ENCODE assay signal across 22 cellular contexts in genomic region chr1:200965111-200965510, GRCh38. TPM values are rescaled to one million over a fixed set of nuclear protein-coding genes. Genes with fewer than 3 reads are reported as not detected.
DNase-seq lines count a peak whose midpoint lies in the region; ATAC-seq and TF ChIP-seq lines count a peak whose summit lies in the region.
"Had no signal": no experiment of that assay in that cellular context is flagged by ENCODE, and none has a peak within 500 bp of the region (broad histone marks: within the 10 kb centered on the region; RNA-seq: fewer than 3 reads in every experiment).

No MANE protein-coding gene starts in this region.

- no peak overlapping the region for H3K9ac ChIP-seq in neuronal stem cell (ENCODE audit: low read depth, low read length, poor library complexity)

- no peak for TF ChIP-seq POLR2A in Peyer's patch (IDR thresholded peaks at IDR 0.05)

- POLR2A ChIA-PET in CD8-positive, alpha-beta T cell (lab: Charles Lee) = no interaction called here

- H3K27me3 Mint-ChIP-seq in CD8-positive, alpha-beta T cell (ENCODE audit: low read depth) = no peaks in the 10 kb centered on the region
- H3K27me3 Mint-ChIP-seq in effector memory CD8-positive, alpha-beta T cell = no peaks in the 10 kb centered on the region

- H3K79me1 ChIP-seq in neuronal stem cell (ENCODE audit: low read depth, low read length) = no peaks in the 10 kb centered on the region

- H3K4me1 ChIP-seq in CD8-positive, alpha-beta T cell (ENCODE audit: insufficient read depth, low read length) = no peaks in the 10 kb centered on the region
- H3K4me1 ChIP-seq in neuronal stem cell (ENCODE audit: control insufficient read depth in 2 of 2, insufficient read depth in 1 of 2, low read depth in 1 of 2, low read length in 2 of 2) (peaks cover 4% of the 10 kb centered on the region in 2 donors), Peyer's patch (no peaks in the 10 kb centered on the region)

- no peak overlapping the region for H2BK5ac ChIP-seq in neuronal stem cell (ENCODE audit: low read length)

- no peak for ATAC-seq in CD8-positive, alpha-beta T cell
- no peak for ATAC-seq in effector memory CD8-positive, alpha-beta T cell (replicated peaks)
- no peak for ATAC-seq in HG03196 (IDR thresholded peaks at IDR 0.05; ENCODE audit: unreplicated experiment)
- ATAC-seq: HepG2, K562 had no signal

- no peaks in the 10 kb centered on the region for H3K9me3 Mint-ChIP-seq in CD8-positive, alpha-beta T cell
- H3K9me3 Mint-ChIP-seq in effector memory CD8-positive, alpha-beta T cell = no peaks in the 10 kb centered on the region
- H3K9me3 Mint-ChIP-seq: HFFc6 had no signal

- no peak overlapping the region for H2BK120ac ChIP-seq in neuronal stem cell (ENCODE audit: low read depth, low read length)

- H3K4me2 ChIP-seq in neuronal stem cell (ENCODE audit: insufficient read depth, low read length, poor library complexity, severe bottlenecking) = no peak overlapping the region
- H3K4me2 ChIP-seq: PC-9 had no signal

- H2BK12ac ChIP-seq in neuronal stem cell (ENCODE audit: low read length) = no peak overlapping the region

- H4K91ac ChIP-seq in neuronal stem cell (ENCODE audit: low read depth, low read length, poor library complexity) = no peak overlapping the region

- no peak overlapping the region for H3K4me3 Mint-ChIP-seq in CD8-positive, alpha-beta T cell
- no peak overlapping the region for H3K4me3 Mint-ChIP-seq in effector memory CD8-positive, alpha-beta T cell
- H3K4me3 Mint-ChIP-seq: HFFc6 had no signal

- no peak overlapping the region for H3K23ac ChIP-seq in neuronal stem cell (ENCODE audit: low read depth, low read length, poor library complexity)

- H3K9me3 ChIP-seq in CD8-positive, alpha-beta T cell (ENCODE audit: low read length) = no peaks in the 10 kb centered on the region
- H3K9me3 ChIP-seq in neuronal stem cell (replicated peaks in 1 of 2; ENCODE audit: control insufficient read depth in 2 of 2, insufficient read depth in 1 of 2, low read depth in 1 of 2, low read length in 2 of 2) = no peaks in the 10 kb centered on the region
- no peaks in the 10 kb centered on the region for H3K9me3 ChIP-seq in Peyer's patch

- peak overlapping the region; percentile 47 for H3K14ac ChIP-seq in neuronal stem cell (ENCODE audit: low read length)

- H3K4me3 ChIP-seq in CD8-positive, alpha-beta T cell (ENCODE audit: low read depth, low read length) = no peak overlapping the region
- H3K4me3 ChIP-seq in neuronal stem cell (ENCODE audit: low read length in 2 of 2) = no peak overlapping the region
- no peak overlapping the region for H3K4me3 ChIP-seq in Peyer's patch
- H3K4me3 ChIP-seq: K562, PC-9 had no signal

- CTCF ChIA-PET in CD8-positive, alpha-beta T cell (lab: Charles Lee) = interaction anchor here (0.7 kb wide), 1 partner anchor 93 kb away, joined by 3 read pairs; no protein-coding TSS in a partner anchor

- H3K18ac ChIP-seq in neuronal stem cell (ENCODE audit: low read length) = peak overlapping the region; percentile 36

- peaks cover 4% of the 10 kb centered on the region for H3K36me3 ChIP-seq in CD8-positive, alpha-beta T cell (ENCODE audit: insufficient read depth, low read length)
- H3K36me3 ChIP-seq in neuronal stem cell (replicated peaks in 1 of 2; ENCODE audit: control insufficient read depth in 2 of 2, insufficient read depth in 2 of 2, low read length in 2 of 2) (no peaks in the 10 kb centered on the region), Peyer's patch (peaks cover 0 to 24% (median 0%) of the 10 kb centered on the region in 3 donors)

- WGBS in neuronal stem cell (ENCODE audit: extremely low coverage in 2 of 2, insufficient read length in 2 of 2, insufficient replicate concordance in 1 of 2), 2 donors = no CpG with 5 or more reads among the region's 4 CpGs

- peak; percentile 43 for DNase-seq in activated effector memory CD4-positive, alpha-beta T cell treated with anti-CD3 and anti-CD28 coated beads, Interleukin-2, amount 50 U/mL, for 16 hours
- no peak for DNase-seq in activated effector memory CD4-positive, alpha-beta T cell treated with Interleukin-2 at 50 U/mL for 16 hours
- no peak for DNase-seq in CD8-positive, alpha-beta T cell
- DNase-seq in effector memory CD8-positive, alpha-beta T cell = no peak
- DNase-seq in neuronal stem cell (ENCODE audit: low spot score) (no peak), posterior cingulate gyrus (no peak), Peyer's patch (no peak)
- DNase-seq: 8988T, DMS79, HFFc6, MM.1S, NCI-H1092, NCI-H1436, NCI-H187 treated with DMSO at 0.1 percent for 48 hours, PC-9, SHP77 treated with DMSO at 0.1 percent for 48 hours had no signal

- peaks cover 17% of the 10 kb centered on the region for H3K36me3 Mint-ChIP-seq in CD8-positive, alpha-beta T cell
- H3K36me3 Mint-ChIP-seq in effector memory CD8-positive, alpha-beta T cell (ENCODE audit: insufficient read depth) = peaks cover 8% of the 10 kb centered on the region

- H3K27ac Mint-ChIP-seq in CD8-positive, alpha-beta T cell = peak overlapping the region; percentile 22
- H3K27ac Mint-ChIP-seq in effector memory CD8-positive, alpha-beta T cell = peak overlapping the region; percentile 11 to 81
- H3K27ac Mint-ChIP-seq: HFFc6 had no signal

- no peak overlapping the region for H2BK15ac ChIP-seq in neuronal stem cell (ENCODE audit: low read length)

- no peak overlapping the region for H2AK5ac ChIP-seq in neuronal stem cell (ENCODE audit: low read depth, low read length)

- intact Hi-C loops in CD8-positive, alpha-beta T cell (cut with DNase I, micrococcal nuclease) = no loop called here
- intact Hi-C loops in posterior cingulate gyrus (cut with DNase I) = no loop called here

- TF ChIP-seq CTCF in CD8-positive, alpha-beta T cell (IDR thresholded peaks at IDR 0.05) = no peak
- no peak for TF ChIP-seq CTCF in Peyer's patch (IDR thresholded peaks at IDR 0.05)

- no peak overlapping the region for H4K8ac ChIP-seq in neuronal stem cell (ENCODE audit: low read depth, low read length)

- H3K27me3 ChIP-seq in CD8-positive, alpha-beta T cell (ENCODE audit: insufficient read depth, low read length) = no peaks in the 10 kb centered on the region
- H3K27me3 ChIP-seq in neuronal stem cell (ENCODE audit: control insufficient read depth in 3 of 3, insufficient read depth in 3 of 3, low read depth in 1 of 3, low read length in 3 of 3) (no peaks in the 10 kb centered on the region), Peyer's patch (no peaks in the 10 kb centered on the region)

- H3K4me1 Mint-ChIP-seq in CD8-positive, alpha-beta T cell (ENCODE audit: low read depth) = no peaks in the 10 kb centered on the region
- H3K4me1 Mint-ChIP-seq in effector memory CD8-positive, alpha-beta T cell (ENCODE audit: low read depth in 2 of 2) = peaks cover under 1 to 5% of the 10 kb centered on the region in 2 donors

- H3K27ac ChIP-seq in CD8-positive, alpha-beta T cell (ENCODE audit: low read depth, low read length) = no peak overlapping the region
- no peak overlapping the region for H3K27ac ChIP-seq in neuronal stem cell (replicated peaks; ENCODE audit: low read length)
- no peak overlapping the region for H3K27ac ChIP-seq in Peyer's patch
- H3K27ac ChIP-seq: C4-2B, HL-60, PC-9, RWPE1 had no signal

- no peak overlapping the region for H2AFZ ChIP-seq in neuronal stem cell (ENCODE audit: low read length)
- H2AFZ ChIP-seq: PC-9 had no signal

- no peak overlapping the region for H3K4ac ChIP-seq in neuronal stem cell (ENCODE audit: low read length)

RNA-seq across cellular contexts. Expression of gene KIF21B, which starts 58.4 kb away (rescaled TPM):
- total RNA-seq in CD8-positive, alpha-beta T cell = 10 to 100 TPM; 62.2 to 63.5 TPM
- polyA plus RNA-seq in neuronal stem cell (2013, experiment 1 of 2) = 8.0 TPM
- polyA plus RNA-seq in neuronal stem cell (2013, experiment 2 of 2) = 8.0 TPM
- 10 to 100 TPM in 3 of 4 donors, 1 to 10 TPM in 1; 6.7 to 19.0 (median 13.3) TPM for total RNA-seq in Peyer's patch
- total RNA-seq: HFFc6 had no signal
